In genomic region chr21:42248783-42249597, GRCh38 we compare ENCODE assay signal across 1 cellular context.
TF ChIP-seq lines count a peak whose summit lies in the region.

No MANE protein-coding gene starts in this region.

TF ChIP-seq in GM23338, 12 proteins besides CTCF, POLR2A, EP300 and RAD21 (continued from another document):
- TF ChIP-seq ZNF462 (CRISPR knock-in tag; IDR thresholded peaks at IDR 0.05) (no peak), JUNB (IDR thresholded peaks at IDR 0.05; ENCODE audit: unreplicated experiment) (no peak), EZH2phosphoT487 (IDR thresholded peaks at IDR 0.05; ENCODE audit: unreplicated experiment) (no peak), ZNF114 (CRISPR knock-in tag; IDR thresholded peaks at IDR 0.05) (no peak), EZH2 (IDR thresholded peaks at IDR 0.05; ENCODE audit: low read depth, unreplicated experiment) (no peak), POLR2AphosphoS5 (IDR thresholded peaks at IDR 0.05; ENCODE audit: low read depth) (no peak), NANOG (IDR thresholded peaks at IDR 0.05; ENCODE audit: borderline replicate concordance) (no peak), STAT1 (IDR thresholded peaks at IDR 0.05; ENCODE audit: unreplicated experiment) (no peak), ZNF331 (CRISPR knock-in tag; IDR thresholded peaks at IDR 0.05; ENCODE audit: low read depth) (no peak)
- TF ChIP-seq, protein P1, sequence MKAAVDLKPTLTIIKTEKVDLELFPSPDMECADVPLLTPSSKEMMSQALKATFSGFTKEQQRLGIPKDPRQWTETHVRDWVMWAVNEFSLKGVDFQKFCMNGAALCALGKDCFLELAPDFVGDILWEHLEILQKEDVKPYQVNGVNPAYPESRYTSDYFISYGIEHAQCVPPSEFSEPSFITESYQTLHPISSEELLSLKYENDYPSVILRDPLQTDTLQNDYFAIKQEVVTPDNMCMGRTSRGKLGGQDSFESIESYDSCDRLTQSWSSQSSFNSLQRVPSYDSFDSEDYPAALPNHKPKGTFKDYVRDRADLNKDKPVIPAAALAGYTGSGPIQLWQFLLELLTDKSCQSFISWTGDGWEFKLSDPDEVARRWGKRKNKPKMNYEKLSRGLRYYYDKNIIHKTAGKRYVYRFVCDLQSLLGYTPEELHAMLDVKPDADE (IDR thresholded peaks at IDR 0.05) = no peak
- TF ChIP-seq, protein P2, sequence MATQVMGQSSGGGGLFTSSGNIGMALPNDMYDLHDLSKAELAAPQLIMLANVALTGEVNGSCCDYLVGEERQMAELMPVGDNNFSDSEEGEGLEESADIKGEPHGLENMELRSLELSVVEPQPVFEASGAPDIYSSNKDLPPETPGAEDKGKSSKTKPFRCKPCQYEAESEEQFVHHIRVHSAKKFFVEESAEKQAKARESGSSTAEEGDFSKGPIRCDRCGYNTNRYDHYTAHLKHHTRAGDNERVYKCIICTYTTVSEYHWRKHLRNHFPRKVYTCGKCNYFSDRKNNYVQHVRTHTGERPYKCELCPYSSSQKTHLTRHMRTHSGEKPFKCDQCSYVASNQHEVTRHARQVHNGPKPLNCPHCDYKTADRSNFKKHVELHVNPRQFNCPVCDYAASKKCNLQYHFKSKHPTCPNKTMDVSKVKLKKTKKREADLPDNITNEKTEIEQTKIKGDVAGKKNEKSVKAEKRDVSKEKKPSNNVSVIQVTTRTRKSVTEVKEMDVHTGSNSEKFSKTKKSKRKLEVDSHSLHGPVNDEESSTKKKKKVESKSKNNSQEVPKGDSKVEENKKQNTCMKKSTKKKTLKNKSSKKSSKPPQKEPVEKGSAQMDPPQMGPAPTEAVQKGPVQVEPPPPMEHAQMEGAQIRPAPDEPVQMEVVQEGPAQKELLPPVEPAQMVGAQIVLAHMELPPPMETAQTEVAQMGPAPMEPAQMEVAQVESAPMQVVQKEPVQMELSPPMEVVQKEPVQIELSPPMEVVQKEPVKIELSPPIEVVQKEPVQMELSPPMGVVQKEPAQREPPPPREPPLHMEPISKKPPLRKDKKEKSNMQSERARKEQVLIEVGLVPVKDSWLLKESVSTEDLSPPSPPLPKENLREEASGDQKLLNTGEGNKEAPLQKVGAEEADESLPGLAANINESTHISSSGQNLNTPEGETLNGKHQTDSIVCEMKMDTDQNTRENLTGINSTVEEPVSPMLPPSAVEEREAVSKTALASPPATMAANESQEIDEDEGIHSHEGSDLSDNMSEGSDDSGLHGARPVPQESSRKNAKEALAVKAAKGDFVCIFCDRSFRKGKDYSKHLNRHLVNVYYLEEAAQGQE (IDR thresholded peaks at IDR 0.05; ENCODE audit: unreplicated experiment) = no peak
TF ChIP-seq in GM23338: peak in this region for 0.
